17 cellular contexts compared by ENCODE assay signal in the genomic region with DNA sequence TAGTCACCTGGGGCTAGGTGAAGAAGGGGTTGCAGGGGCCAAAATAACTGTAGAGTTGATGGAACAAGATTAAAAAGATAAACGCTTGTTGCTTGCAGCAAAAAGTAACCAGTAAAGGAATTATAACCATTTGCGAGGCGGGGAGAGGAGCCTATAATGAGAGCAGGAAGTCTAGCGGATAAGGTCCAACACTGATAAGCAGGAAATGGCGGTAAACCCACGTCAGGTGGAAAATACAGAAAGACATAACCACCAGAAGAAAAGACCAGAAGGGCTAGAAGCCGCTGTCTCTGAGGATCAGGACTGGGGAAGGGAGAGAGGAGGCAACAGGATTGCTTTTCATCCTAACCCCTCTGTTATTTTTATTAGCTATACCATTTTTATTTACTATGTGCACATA.
DNase-seq lines count a peak whose midpoint lies in the region; ATAC-seq, FAIRE-seq and TF ChIP-seq lines count a peak whose summit lies in the region.
"Had no signal": no experiment of that assay in that cellular context is flagged by ENCODE, and none has a peak within 500 bp of the region (broad histone marks: within the 10 kb centered on the region; RNA-seq: fewer than 3 reads in every experiment).

No MANE protein-coding gene starts in this region.

- intact Hi-C loops in activated naive CD4-positive, alpha-beta T cell treated with anti-CD3 and anti-CD28 coated beads for 36 hours (cut with micrococcal nuclease), result no loop called here

- FAIRE-seq in small intestine (lab: Jason Lieb, UNC), result no peak

- 35 to 55% (median 42%) methylated on average over 7 of the region's 7 CpGs for WGBS in small intestine, 3 donors

- no peaks in the 10 kb centered on the region for H3K36me3 Mint-ChIP-seq in activated naive CD4-positive, alpha-beta T cell treated with anti-CD3 and anti-CD28 coated beads for 36 hours (ENCODE audit: low read depth)
- peaks cover 40% of the 10 kb centered on the region for H3K36me3 Mint-ChIP-seq in activated naive CD8-positive, alpha-beta T cell treated with anti-CD3 and anti-CD28 coated beads, Interleukin-2, amount 10 ng/mL, durations not matched to agents 7 days and 5 days

- H3K4me3 ChIP-seq in Peyer's patch (no peak overlapping the region), small intestine (ENCODE audit: low read depth in 1 of 2, low read length in 2 of 2) (no peak overlapping the region)
- H3K4me3 ChIP-seq: heart left ventricle, right lobe of liver, SJCRH30 had no signal

- CTCF ChIA-PET in activated naive CD4-positive, alpha-beta T cell treated with anti-CD3 and anti-CD28 coated beads for 36 hours (lab: Charles Lee), result no interaction called here

- H3K9me3 Mint-ChIP-seq in activated naive CD4-positive, alpha-beta T cell treated with anti-CD3 and anti-CD28 coated beads for 36 hours, result peaks cover 3% of the 10 kb centered on the region
- peaks cover 13% of the 10 kb centered on the region for H3K9me3 Mint-ChIP-seq in activated naive CD8-positive, alpha-beta T cell treated with anti-CD3 and anti-CD28 coated beads, Interleukin-2, amount 10 ng/mL, durations not matched to agents 7 days and 5 days

- TF ChIP-seq CTCF in Peyer's patch (IDR thresholded peaks at IDR 0.05), result no peak

- POLR2A ChIA-PET in activated naive CD8-positive, alpha-beta T cell treated with anti-CD3 and anti-CD28 coated beads, Interleukin-2, amount 10 ng/mL, durations not matched to agents 7 days and 5 days (lab: Charles Lee), result interaction anchor here (0.6 kb wide), 1 partner anchor 50 kb away, joined by 4 read pairs; no protein-coding TSS in a partner anchor

- no peak overlapping the region for H3K4me3 Mint-ChIP-seq in activated naive CD4-positive, alpha-beta T cell treated with anti-CD3 and anti-CD28 coated beads for 36 hours
- H3K4me3 Mint-ChIP-seq in activated naive CD8-positive, alpha-beta T cell treated with anti-CD3 and anti-CD28 coated beads, Interleukin-2, amount 10 ng/mL, durations not matched to agents 7 days and 5 days, result peak overlapping the region; percentile 71

- H3K36me3 ChIP-seq in Peyer's patch (no peaks in the 10 kb centered on the region), small intestine (ENCODE audit: control insufficient read depth in 2 of 2, insufficient read depth in 2 of 2, low read length in 2 of 2) (no peaks in the 10 kb centered on the region)
- H3K36me3 ChIP-seq: heart left ventricle, right lobe of liver, SJCRH30 had no signal

- H3K9me3 ChIP-seq in Peyer's patch (no peaks in the 10 kb centered on the region), small intestine (ENCODE audit: control insufficient read depth, low read depth) (no peaks in the 10 kb centered on the region)
- H3K9me3 ChIP-seq: heart left ventricle, right lobe of liver, SJCRH30 had no signal

- peak; percentile 31 for ATAC-seq in activated naive CD8-positive, alpha-beta T cell treated with anti-CD3 and anti-CD28 coated beads, Interleukin-2, amount 10 ng/mL, durations not matched to agents 7 days and 5 days (ENCODE audit: low read depth)
- no peak for ATAC-seq in HG03175 (IDR thresholded peaks at IDR 0.05; ENCODE audit: unreplicated experiment)
- no peak for ATAC-seq in GM21529 (IDR thresholded peaks at IDR 0.05; ENCODE audit: unreplicated experiment)
- ATAC-seq: heart left ventricle, PC-3, right lobe of liver had no signal

- no peak overlapping the region for H3K27ac ChIP-seq in Peyer's patch
- no peak overlapping the region for H3K27ac ChIP-seq in small intestine (ENCODE audit: low read depth in 1 of 2, low read length in 1 of 2)
- H3K27ac ChIP-seq: heart left ventricle, right lobe of liver, SJCRH30 had no signal

- H3K27me3 ChIP-seq in Peyer's patch (no peaks in the 10 kb centered on the region), small intestine (ENCODE audit: control insufficient read depth in 2 of 2, insufficient read depth in 2 of 2, low read length in 2 of 2) (no peaks in the 10 kb centered on the region)
- H3K27me3 ChIP-seq: right lobe of liver, SJCRH30 had no signal

- H3K27ac Mint-ChIP-seq in activated naive CD4-positive, alpha-beta T cell treated with anti-CD3 and anti-CD28 coated beads for 36 hours, result no peak overlapping the region
- peak overlapping the region; percentile 82 for H3K27ac Mint-ChIP-seq in activated naive CD8-positive, alpha-beta T cell treated with anti-CD3 and anti-CD28 coated beads, Interleukin-2, amount 10 ng/mL, durations not matched to agents 7 days and 5 days

- H3K4me1 Mint-ChIP-seq in activated naive CD4-positive, alpha-beta T cell treated with anti-CD3 and anti-CD28 coated beads for 36 hours (ENCODE audit: low read depth), result peaks cover 35% of the 10 kb centered on the region
- H3K4me1 Mint-ChIP-seq in activated naive CD8-positive, alpha-beta T cell treated with anti-CD3 and anti-CD28 coated beads, Interleukin-2, amount 10 ng/mL, durations not matched to agents 7 days and 5 days, result peaks cover 48% of the 10 kb centered on the region

- no peaks in the 10 kb centered on the region for H3K27me3 Mint-ChIP-seq in activated naive CD4-positive, alpha-beta T cell treated with anti-CD3 and anti-CD28 coated beads for 36 hours (ENCODE audit: low read depth)
- H3K27me3 Mint-ChIP-seq in activated naive CD8-positive, alpha-beta T cell treated with anti-CD3 and anti-CD28 coated beads, Interleukin-2, amount 10 ng/mL, durations not matched to agents 7 days and 5 days, result peaks cover 27% of the 10 kb centered on the region

- H3K4me1 ChIP-seq in Peyer's patch, result no peaks in the 10 kb centered on the region
- no peaks in the 10 kb centered on the region for H3K4me1 ChIP-seq in small intestine (ENCODE audit: control insufficient read depth in 2 of 2, insufficient read depth in 1 of 2, low read depth in 1 of 2, low read length in 1 of 2)
- H3K4me1 ChIP-seq: right lobe of liver, SJCRH30 had no signal

- DNase-seq in activated naive CD4-positive, alpha-beta T cell treated with anti-CD3 and anti-CD28 coated beads for 36 hours, result peak; percentile 30
- no peak for DNase-seq in activated naive CD4-positive, alpha-beta T cell treated with Interleukin-2 at 50 U/mL for 16 hours
- DNase-seq in Peyer's patch (peak in 2 of 3 donors; percentile 66), small intestine (peak; percentile 34), T-helper 9 cell (no peak)
- DNase-seq in activated naive CD8-positive, alpha-beta T cell treated with anti-CD3 and anti-CD28 coated beads, Interleukin-2, amount 10 ng/mL, durations not matched to agents 7 days and 5 days, result no peak
- DNase-seq: ACHN, anterior cingulate cortex, H7, heart left ventricle, NCI-H524, occipital lobe, PC-3, right lobe of liver, SJCRH30 had no signal

- TF ChIP-seq POLR2A in Peyer's patch (IDR thresholded peaks at IDR 0.05), result no peak

Comparison
In these comparisons a context has a peak if more than half of its experiments do, and no peak if none do; other contexts are left out.
1. DNase-seq: peak in activated naive CD4-positive, alpha-beta T cell treated with anti-CD3 and anti-CD28 coated beads for 36 hours (single experiment), Peyer's patch (2 of 3) and small intestine (single experiment); none in activated naive CD4-positive, alpha-beta T cell treated with Interleukin-2 at 50 U/mL for 16 hours (single experiment), activated naive CD8-positive, alpha-beta T cell treated with anti-CD3 and anti-CD28 coated beads, Interleukin-2, amount 10 ng/mL, durations not matched to agents 7 days and 5 days (single experiment) and T-helper 9 cell (single experiment).